12 cellular contexts compared by ENCODE assay signal in genomic region chr17:43772877-43773648, GRCh38. TPM values are rescaled to one million over a fixed set of nuclear protein-coding genes. Genes with fewer than 3 reads are reported as not detected.
DNase-seq lines count a peak whose midpoint lies in the region; ATAC-seq, FAIRE-seq and TF ChIP-seq lines count a peak whose summit lies in the region.
"Had no signal": no experiment of that assay in that cellular context is flagged by ENCODE, and none has a peak within 500 bp of the region (broad histone marks: within the 10 kb centered on the region; RNA-seq: fewer than 3 reads in every experiment).

No MANE protein-coding gene starts in this region.

- WGBS in GM23248 (ENCODE audit: low coverage in 1 of 2, low lambda C conversion rate in 2 of 2, missing lambda C conversion rate in 2 of 2), 2 experiments: 94 to 95% methylated on average over 8 to 10 of the region's 10 CpGs

- no peaks in the 10 kb centered on the region for H3K9me2 ChIP-seq in GM23248 (ENCODE audit: insufficient read depth)

- no peak overlapping the region for H3K9ac ChIP-seq in GM23248

- FAIRE-seq in GM18507 (lab: Jason Lieb, UNC): peak; percentile 29

- H3K36me3 ChIP-seq in GM23248 (ENCODE audit: low read depth): peaks cover 17% of the 10 kb centered on the region; the same call in 1 of the 2 replicates
- H3K36me3 ChIP-seq: ovary had no signal

- peaks cover 6% of the 10 kb centered on the region for H3K4me1 ChIP-seq in GM23248 (ENCODE audit: insufficient read depth)

- H3K4me2 ChIP-seq in GM23248 (ENCODE audit: unreplicated experiment): no peak overlapping the region

- no peaks in the 10 kb centered on the region for H3K9me3 ChIP-seq in GM23248 (ENCODE audit: low read depth)
- H3K9me3 ChIP-seq: ovary, SJSA1 had no signal

- intact Hi-C loops in left colon (cut with DNase I, micrococcal nuclease): no loop called here

- in situ Hi-C loops in GM13976 (cut with MboI; ENCODE audit: low sequenced_read_pairs, unreplicated experiment) (no loop called here), GM23248 (cut with MboI) (no loop called here)

- H3K27ac ChIP-seq in skin epidermis: peak overlapping the region in 11 of 21 experiments; percentile 16 to 64 (median 26)
- no peak overlapping the region for H3K27ac ChIP-seq in GM23248
- H3K27ac ChIP-seq: ovary, SJSA1 had no signal

- peaks cover 19% of the 10 kb centered on the region for H3K79me2 ChIP-seq in GM23248 (ENCODE audit: insufficient read depth)

- no peak for TF ChIP-seq CTCF in GM13976 (IDR thresholded peaks at IDR 0.05; ENCODE audit: borderline replicate concordance, control extremely low read depth, extremely low read depth, insufficient read depth, missing control alignments)

- H4K20me1 ChIP-seq in GM23248 (ENCODE audit: insufficient read depth): no peaks in the 10 kb centered on the region

- peaks cover 7% of the 10 kb centered on the region; the same call in 1 of the 2 replicates for H3F3A ChIP-seq in GM23248 (ENCODE audit: insufficient read depth)

- no peaks in the 10 kb centered on the region for H3K27me3 ChIP-seq in GM23248 (replicated peaks; ENCODE audit: insufficient read depth)
- H3K27me3 ChIP-seq: ovary, SJSA1 had no signal

- ATAC-seq in left colon: peak; percentile 47

- H3K4me3 ChIP-seq in skin epidermis: no peak overlapping the region
- no peak overlapping the region for H3K4me3 ChIP-seq in GM23248
- H3K4me3 ChIP-seq: ovary, SJSA1 had no signal

- DNase-seq in GM18507 (ENCODE audit: extremely low spot score, insufficient read length, low read depth) (no peak), SKM-1 treated with dmso at 0.1 percent for 144 hours (lab: John Stamatoyannopoulos, UW; ENCODE audit: unreplicated experiment) (peak; percentile 96), left colon (no peak), NCI-H2081 treated with DMSO at 0.1 percent for 48 hours (lab: John Stamatoyannopoulos, UW) (no peak), GM13976 (ENCODE audit: low spot score) (no peak), GM23248 (no peak)
- no peak for DNase-seq in activated CD8-positive, alpha-beta memory T cell treated with anti-CD3 and anti-CD28 coated beads, Interleukin-2, amount 50 U/mL, for 48 hours
- DNase-seq: activated CD4-positive, alpha-beta T cell treated with anti-CD3 and anti-CD28 coated beads, Interleukin-2, amount 10 ng/mL, durations not matched to agents 7 days and 5 days; DMS 273 treated with DMSO at 0.1 percent for 48 hours; ovary had no signal

- H2AFZ ChIP-seq in GM23248: no peak overlapping the region

RNA-seq across cellular contexts. Expression of gene DUSP3, which starts 5.7 kb away (rescaled TPM):
- total RNA-seq in left colon: 10 to 100 TPM; 47.3 to 85.2 TPM
- 24.9 and 26.3 TPM in 2 replicates for total RNA-seq in GM23248 (2014; rRNA removed; shearing (Covaris generic))
- 23.1 and 23.9 TPM in 2 replicates for polyA plus RNA-seq in GM23248 (2016; fragmentation: Nextera tagmentation; extraction: Ambion mirVana)

RNA-seq across cellular contexts. Expression of gene CFAP97D1, which starts 7.2 kb away (rescaled TPM):
- not detected for total RNA-seq in left colon
- total RNA-seq in GM23248 (2014; rRNA removed; shearing (Covaris generic)): not detected in 2 replicates
- polyA plus RNA-seq in GM23248 (2016; fragmentation: Nextera tagmentation; extraction: Ambion mirVana): not detected in 2 replicates
- total RNA-seq: activated CD4-positive, alpha-beta T cell treated with anti-CD3 and anti-CD28 coated beads, Interleukin-2, amount 10 ng/mL, durations not matched to agents 7 days and 5 days; SJSA1 had no signal
- polyA plus RNA-seq: ovary had no signal

RNA-seq across cellular contexts. Expression of gene SOST, which starts 14.5 kb away (rescaled TPM):
- total RNA-seq in left colon: not detected
- not detected in 2 replicates for total RNA-seq in GM23248 (2014; rRNA removed; shearing (Covaris generic))
- polyA plus RNA-seq in GM23248 (2016; fragmentation: Nextera tagmentation; extraction: Ambion mirVana): not detected in 2 replicates
- total RNA-seq: activated CD4-positive, alpha-beta T cell treated with anti-CD3 and anti-CD28 coated beads, Interleukin-2, amount 10 ng/mL, durations not matched to agents 7 days and 5 days; ovary had no signal

RNA-seq across cellular contexts. Expression of gene MPP3, which starts 59.9 kb away (rescaled TPM):
- total RNA-seq in left colon: 1 to 10 TPM; 3.7 to 4.0 TPM
- 6.3 and 11.1 TPM in 2 replicates for total RNA-seq in GM23248 (2014; rRNA removed; shearing (Covaris generic))
- polyA plus RNA-seq in GM23248 (2016; fragmentation: Nextera tagmentation; extraction: Ambion mirVana): 4.8 and 6.6 TPM in 2 replicates
- total RNA-seq: activated CD4-positive, alpha-beta T cell treated with anti-CD3 and anti-CD28 coated beads, Interleukin-2, amount 10 ng/mL, durations not matched to agents 7 days and 5 days had no signal
